Comparison of ENCODE assay signal across 8 cellular contexts in the genomic region with DNA sequence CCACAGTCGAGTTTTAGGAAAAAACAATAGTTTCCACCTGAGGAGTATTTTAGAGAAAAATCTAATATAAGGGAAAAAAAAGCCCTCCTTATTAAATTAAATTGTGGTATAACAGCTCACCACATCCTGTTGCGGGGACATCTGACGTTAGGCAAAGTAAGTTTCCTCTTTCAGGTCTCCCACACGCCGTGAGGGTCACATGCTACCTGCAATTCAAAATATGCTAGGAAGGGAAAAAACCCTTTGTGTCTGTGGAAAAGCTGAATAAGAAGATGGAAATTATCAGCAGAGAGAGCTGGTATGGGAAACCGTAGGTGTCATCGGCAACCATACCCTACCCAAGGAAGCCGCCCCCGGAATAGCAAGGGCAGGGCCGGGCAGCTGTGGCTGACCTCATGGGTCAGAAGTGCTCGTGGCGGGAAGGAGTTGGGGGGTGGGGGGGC.
DNase-seq lines count a peak whose midpoint lies in the region; ATAC-seq and TF ChIP-seq lines count a peak whose summit lies in the region.

No MANE protein-coding gene starts in this region.

- no peak overlapping the region for H2BK120ac ChIP-seq in neuronal stem cell (ENCODE audit: low read depth, low read length)

- H3K9me3 ChIP-seq in neuronal stem cell (replicated peaks in 1 of 2; ENCODE audit: control insufficient read depth in 2 of 2, insufficient read depth in 1 of 2, low read depth in 1 of 2, low read length in 2 of 2) (no peaks in the 10 kb centered on the region), psoas muscle (no peaks in the 10 kb centered on the region), gastroesophageal sphincter (no peaks in the 10 kb centered on the region), suprapubic skin (no peaks in the 10 kb centered on the region)

- H2AK5ac ChIP-seq in neuronal stem cell (ENCODE audit: low read depth, low read length), result peak overlapping the region; percentile 68

- intact Hi-C loops in psoas muscle (cut with DNase I), result no loop called here

- DNase-seq in CD1c-positive myeloid dendritic cell (ENCODE audit: extremely low spot score) (peak; percentile 91), KBM-7 (peak; percentile 72), activated T-cell treated with anti-CD3 and anti-CD28 coated beads for 4 hours (peak; percentile 69), neuronal stem cell (ENCODE audit: low spot score) (no peak), psoas muscle (no peak), suprapubic skin (ENCODE audit: low spot score in 2 of 2) (no peak)

- no peak overlapping the region for H3K4ac ChIP-seq in neuronal stem cell (ENCODE audit: low read length)

- H4K91ac ChIP-seq in neuronal stem cell (ENCODE audit: low read depth, low read length, poor library complexity), result no peak overlapping the region

- no peak overlapping the region for H3K9ac ChIP-seq in neuronal stem cell (ENCODE audit: low read depth, low read length, poor library complexity)

- no peak overlapping the region for H3K4me2 ChIP-seq in neuronal stem cell (ENCODE audit: insufficient read depth, low read length, poor library complexity, severe bottlenecking)

- no CpG with 5 or more reads among the region's 12 CpGs for WGBS in neuronal stem cell (ENCODE audit: extremely low coverage in 2 of 2, insufficient read length in 2 of 2, insufficient replicate concordance in 1 of 2), 2 donors
- WGBS in psoas muscle, 3 donors, result 84 to 89% (median 87%) methylated on average over 10 to 12 of the region's 12 CpGs
- 77 to 91% methylated on average over 5 to 8 of the region's 12 CpGs for WGBS in gastroesophageal sphincter (ENCODE audit: low coverage in 1 of 2), 2 donors
- WGBS in suprapubic skin, result 82% methylated on average over 5 of the region's 12 CpGs

- in situ Hi-C loops in KBM-7 (cut with MboI; ENCODE audit: low pct_unique_long_range_greater_than_20kb, low sequenced_read_pairs), result loop anchor here (10.0 kb wide), 1 partner anchor 139 kb away; no protein-coding TSS in a partner anchor

- no peak overlapping the region for H4K8ac ChIP-seq in neuronal stem cell (ENCODE audit: low read depth, low read length)

- H3K27me3 ChIP-seq in neuronal stem cell (ENCODE audit: control insufficient read depth in 3 of 3, insufficient read depth in 3 of 3, low read depth in 1 of 3, low read length in 3 of 3) (peaks cover 0 to 10% (median 0%) of the 10 kb centered on the region in 3 experiments), psoas muscle (ENCODE audit: insufficient read depth in 3 of 3, low read length in 2 of 3) (no peaks in the 10 kb centered on the region), gastroesophageal sphincter (no peaks in the 10 kb centered on the region), suprapubic skin (no peaks in the 10 kb centered on the region)

- H3K23ac ChIP-seq in neuronal stem cell (ENCODE audit: low read depth, low read length, poor library complexity), result no peak overlapping the region

- H3K36me3 ChIP-seq in neuronal stem cell (replicated peaks in 1 of 2; ENCODE audit: control insufficient read depth in 2 of 2, insufficient read depth in 2 of 2, low read length in 2 of 2) (no peaks in the 10 kb centered on the region), psoas muscle (ENCODE audit: insufficient read depth in 1 of 2, low read depth in 1 of 2) (peaks cover 0 to 14% of the 10 kb centered on the region in 2 donors), gastroesophageal sphincter (peaks cover 0 to 15% of the 10 kb centered on the region in 2 donors), suprapubic skin (peaks cover 6% of the 10 kb centered on the region)

- no peak overlapping the region for H2BK12ac ChIP-seq in neuronal stem cell (ENCODE audit: low read length)

- no peak for TF ChIP-seq EP300 in gastroesophageal sphincter (IDR thresholded peaks at IDR 0.05)
- TF ChIP-seq EP300 in suprapubic skin (IDR thresholded peaks at IDR 0.05), result no peak

- no peak overlapping the region for H2AFZ ChIP-seq in neuronal stem cell (ENCODE audit: low read length)

- no peak overlapping the region for H2BK15ac ChIP-seq in neuronal stem cell (ENCODE audit: low read length)

- H3K14ac ChIP-seq in neuronal stem cell (ENCODE audit: low read length), result no peak overlapping the region

- no peak overlapping the region for H3K4me3 ChIP-seq in neuronal stem cell (ENCODE audit: low read length in 2 of 2)
- no peak overlapping the region for H3K4me3 ChIP-seq in psoas muscle
- no peak overlapping the region for H3K4me3 ChIP-seq in gastroesophageal sphincter
- H3K4me3 ChIP-seq in suprapubic skin, result no peak overlapping the region

- H3K27ac ChIP-seq in neuronal stem cell (replicated peaks; ENCODE audit: low read length), result no peak overlapping the region
- no peak overlapping the region for H3K27ac ChIP-seq in psoas muscle
- peak overlapping the region in 1 of 4 donors; percentile 40 for H3K27ac ChIP-seq in gastroesophageal sphincter
- no peak overlapping the region for H3K27ac ChIP-seq in suprapubic skin

- H3K18ac ChIP-seq in neuronal stem cell (ENCODE audit: low read length), result peak overlapping the region; percentile 27

- H3K4me1 ChIP-seq in neuronal stem cell (ENCODE audit: control insufficient read depth in 2 of 2, insufficient read depth in 1 of 2, low read depth in 1 of 2, low read length in 2 of 2), result no peaks in the 10 kb centered on the region
- no peaks in the 10 kb centered on the region for H3K4me1 ChIP-seq in psoas muscle
- peaks cover 0 to 22% (median 12%) of the 10 kb centered on the region in 3 donors for H3K4me1 ChIP-seq in gastroesophageal sphincter
- H3K4me1 ChIP-seq in suprapubic skin, result peaks cover 25% of the 10 kb centered on the region

- H2BK5ac ChIP-seq in neuronal stem cell (ENCODE audit: low read length), result no peak overlapping the region

- no peaks in the 10 kb centered on the region for H3K79me1 ChIP-seq in neuronal stem cell (ENCODE audit: low read depth, low read length)

- no peak for TF ChIP-seq CTCF in psoas muscle (IDR thresholded peaks at IDR 0.05)
- no peak for TF ChIP-seq CTCF in gastroesophageal sphincter (IDR thresholded peaks at IDR 0.05)
- no peak for TF ChIP-seq CTCF in suprapubic skin (IDR thresholded peaks at IDR 0.05)

- TF ChIP-seq POLR2A in gastroesophageal sphincter (IDR thresholded peaks at IDR 0.05) (no peak), suprapubic skin (IDR thresholded peaks at IDR 0.05) (no peak)

- ATAC-seq in GM21447 (IDR thresholded peaks at IDR 0.05; ENCODE audit: unreplicated experiment) (peak; percentile 71), psoas muscle (no peak), gastroesophageal sphincter (no peak)

Comparison
In these comparisons a context has a peak if more than half of its experiments do, and no peak if none do; other contexts are left out.
1. DNase-seq: peak in CD1c-positive myeloid dendritic cell (single experiment), KBM-7 (single experiment) and activated T-cell treated with anti-CD3 and anti-CD28 coated beads for 4 hours (single experiment); none in neuronal stem cell (single experiment), psoas muscle (0 of 2) and suprapubic skin (0 of 2).